ENCODE assay signal across 11 cellular contexts in the genomic region with DNA sequence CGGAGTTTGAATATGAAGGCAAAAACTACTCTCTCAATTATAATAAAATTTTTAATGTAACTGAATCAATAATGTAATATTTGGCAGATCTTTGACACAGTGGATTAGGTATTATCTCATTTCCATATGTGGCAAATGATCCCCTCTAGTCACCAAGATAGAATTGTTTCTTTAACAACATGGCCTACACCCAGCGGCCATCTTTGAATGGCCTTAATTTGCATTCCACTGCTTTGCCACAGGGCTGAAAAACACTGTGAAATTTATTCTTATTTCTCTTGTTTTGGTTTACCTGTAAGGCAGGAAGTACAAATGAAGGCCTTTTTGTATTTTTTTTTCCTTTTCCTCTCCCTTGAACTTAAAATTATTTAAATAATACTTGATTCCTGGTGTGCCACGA.
DNase-seq lines count a peak whose midpoint lies in the region; ATAC-seq and TF ChIP-seq lines count a peak whose summit lies in the region.
"Had no signal": no experiment of that assay in that cellular context is flagged by ENCODE, and none has a peak within 500 bp of the region (broad histone marks: within the 10 kb centered on the region; RNA-seq: fewer than 3 reads in every experiment).

No MANE protein-coding gene starts in this region.

- H3K27ac ChIP-seq in ACC112 (ENCODE audit: low read depth, low read length) (no peak overlapping the region), OCI-LY1 (ENCODE audit: low read depth, low read length, poor library complexity, severe bottlenecking) (peak overlapping the region; percentile 67)
- H3K27ac ChIP-seq: BLaER1 treated with 17β-estradiol and CSF1 and Interleukin-3, amounts not matched to agents 10 nM and 100 nM; SJSA1 had no signal

- H3K36me3 ChIP-seq in ACC112 (ENCODE audit: insufficient read depth, low read length) (no peaks in the 10 kb centered on the region), OCI-LY1 (ENCODE audit: insufficient read depth, low read length) (peaks cover 17% of the 10 kb centered on the region; the same call in 1 of the 2 replicates)
- H3K36me3 ChIP-seq: BLaER1 treated with 17β-estradiol and CSF1 and Interleukin-3, amounts not matched to agents 10 nM and 100 nM had no signal

- BruUV-seq in Calu3 (replicated peaks; lab: Mats Ljungman, UMichigan) = no TSS peak

- intact Hi-C loops in Calu3 (cut with micrococcal nuclease; ENCODE audit: unreplicated experiment) = loop anchor here (5.0 kb wide), 1 partner anchor 152 kb away; no protein-coding TSS in a partner anchor
- intact Hi-C loops in dendritic cell treated with granulocyte-macrophage colony-stimulating factor and Interleukin-4, amounts not matched to agents 40 ng/mL and 50 ng/mL, for 4 days (cut with micrococcal nuclease) = loop anchor here (5.0 kb wide), 2 partner anchors 52 to 212 kb away; a partner anchor contains a TSS

- H3K9ac ChIP-seq in OCI-LY1 (ENCODE audit: low read length) = peak overlapping the region; percentile 50; the same call in 1 of the 2 replicates
- H3K9ac ChIP-seq: BLaER1 treated with 17β-estradiol and CSF1 and Interleukin-3, amounts not matched to agents 10 nM and 100 nM had no signal

- H3K9me3 ChIP-seq in OCI-LY1 (ENCODE audit: low read length) = no peaks in the 10 kb centered on the region
- H3K9me3 ChIP-seq: BLaER1 treated with 17β-estradiol and CSF1 and Interleukin-3, amounts not matched to agents 10 nM and 100 nM; SJSA1 had no signal

- H3K4me3 ChIP-seq in ACC112 (ENCODE audit: low read depth, low read length) = no peak overlapping the region
- no peak overlapping the region for H3K4me3 ChIP-seq in OCI-LY1 (ENCODE audit: low read depth, low read length, poor library complexity, severe bottlenecking)
- H3K4me3 ChIP-seq: BLaER1 treated with 17β-estradiol and CSF1 and Interleukin-3, amounts not matched to agents 10 nM and 100 nM; SJSA1 had no signal

- no peak for ATAC-seq in GM21390 (IDR thresholded peaks at IDR 0.05; ENCODE audit: unreplicated experiment)

- no peaks in the 10 kb centered on the region for H3K9me3 Mint-ChIP-seq in Calu3 (ENCODE audit: low read depth, unreplicated experiment)
- no peaks in the 10 kb centered on the region for H3K9me3 Mint-ChIP-seq in dendritic cell treated with granulocyte-macrophage colony-stimulating factor and Interleukin-4, amounts not matched to agents 40 ng/mL and 50 ng/mL, for 4 days
- H3K9me3 Mint-ChIP-seq: HFFc6, T-cell had no signal

- no peaks in the 10 kb centered on the region for H3K27me3 Mint-ChIP-seq in Calu3 (ENCODE audit: unreplicated experiment)
- H3K27me3 Mint-ChIP-seq in dendritic cell treated with granulocyte-macrophage colony-stimulating factor and Interleukin-4, amounts not matched to agents 40 ng/mL and 50 ng/mL, for 4 days = no peaks in the 10 kb centered on the region
- H3K27me3 Mint-ChIP-seq: T-cell had no signal

- H3K4me1 ChIP-seq in ACC112 (ENCODE audit: control insufficient read depth, insufficient read depth, low read length, unreplicated experiment) (peaks cover 2% of the 10 kb centered on the region), OCI-LY1 (ENCODE audit: insufficient read depth, low read length, severe bottlenecking) (peaks cover 22% of the 10 kb centered on the region)
- H3K4me1 ChIP-seq: SJSA1 had no signal

- H3K4me2 ChIP-seq in OCI-LY1 (ENCODE audit: low read length) = peak overlapping the region; percentile 15; the same call in 1 of the 2 replicates
- H3K4me2 ChIP-seq: BLaER1 treated with 17β-estradiol and CSF1 and Interleukin-3, amounts not matched to agents 10 nM and 100 nM had no signal

- no peaks in the 10 kb centered on the region for H3K9me2 ChIP-seq in OCI-LY1 (ENCODE audit: low read depth, low read length)

- no peak overlapping the region for H3K4me3 Mint-ChIP-seq in Calu3 (ENCODE audit: low read depth, unreplicated experiment)
- H3K4me3 Mint-ChIP-seq in dendritic cell treated with granulocyte-macrophage colony-stimulating factor and Interleukin-4, amounts not matched to agents 40 ng/mL and 50 ng/mL, for 4 days = no peak overlapping the region
- H3K4me3 Mint-ChIP-seq: HFFc6, T-cell had no signal

- TF ChIP-seq CTCF in Calu3 (IDR thresholded peaks at IDR 0.05; ENCODE audit: unreplicated experiment) (no peak), OCI-LY1 (IDR thresholded peaks at IDR 0.05; ENCODE audit: low read length) (no peak)

- no peaks in the 10 kb centered on the region for H4K20me1 ChIP-seq in OCI-LY1 (ENCODE audit: insufficient read depth, low read length)
- H4K20me1 ChIP-seq: BLaER1 treated with 17β-estradiol and CSF1 and Interleukin-3, amounts not matched to agents 10 nM and 100 nM had no signal

- peak overlapping the region; percentile 2 for H3K27ac Mint-ChIP-seq in Calu3 (ENCODE audit: unreplicated experiment)
- H3K27ac Mint-ChIP-seq in dendritic cell treated with granulocyte-macrophage colony-stimulating factor and Interleukin-4, amounts not matched to agents 40 ng/mL and 50 ng/mL, for 4 days = peak overlapping the region; percentile 59

- peaks cover 12% of the 10 kb centered on the region for H3K36me3 Mint-ChIP-seq in Calu3 (ENCODE audit: insufficient read depth, unreplicated experiment)
- H3K36me3 Mint-ChIP-seq in dendritic cell treated with granulocyte-macrophage colony-stimulating factor and Interleukin-4, amounts not matched to agents 40 ng/mL and 50 ng/mL, for 4 days (ENCODE audit: low read depth) = no peaks in the 10 kb centered on the region

- no peaks in the 10 kb centered on the region for H3K27me3 ChIP-seq in ACC112 (ENCODE audit: insufficient read depth, low read length)
- H3K27me3 ChIP-seq in OCI-LY1 (ENCODE audit: insufficient read depth, low read length) = no peaks in the 10 kb centered on the region
- H3K27me3 ChIP-seq: BLaER1 treated with 17β-estradiol and CSF1 and Interleukin-3, amounts not matched to agents 10 nM and 100 nM; SJSA1 had no signal

- H3K4me1 Mint-ChIP-seq in Calu3 (ENCODE audit: low read depth, unreplicated experiment) = peaks cover 13% of the 10 kb centered on the region
- H3K4me1 Mint-ChIP-seq in dendritic cell treated with granulocyte-macrophage colony-stimulating factor and Interleukin-4, amounts not matched to agents 40 ng/mL and 50 ng/mL, for 4 days (ENCODE audit: low read depth) = peaks cover 25% of the 10 kb centered on the region

- CTCF ChIA-PET in Calu3 (lab: Charles Lee) = interaction anchor here (0.6 to 3.0 kb wide), 23 partner anchors 8 to 431 kb away, joined by 3 to 107 read pairs (median 4); a partner anchor contains a TSS

- H2AFZ ChIP-seq in ACC112 (ENCODE audit: low read length, unreplicated experiment) (peak overlapping the region; percentile 20), OCI-LY1 (ENCODE audit: low read length) (peak overlapping the region; percentile 92; the same call in 1 of the 2 replicates)

- H3K79me2 ChIP-seq in ACC112 (ENCODE audit: control insufficient read depth, insufficient read depth, low read length, unreplicated experiment) = no peaks in the 10 kb centered on the region
- H3K79me2 ChIP-seq in OCI-LY1 (ENCODE audit: insufficient read depth, low read length) = no peaks in the 10 kb centered on the region

- DNase-seq in Calu3 (no peak), NCI-H82 treated with DMSO at 0.1 percent for 48 hours (lab: John Stamatoyannopoulos, UW; ENCODE audit: unreplicated experiment) (no peak), DMS 273 treated with DMSO at 0.1 percent for 48 hours (lab: John Stamatoyannopoulos, UW) (no peak)

- no peaks in the 10 kb centered on the region for H3F3A ChIP-seq in OCI-LY1 (ENCODE audit: insufficient read depth, low read length)
